Comparison of ENCODE assay signal across 15 cellular contexts in genomic region chr2:85237849-85238570, GRCh38.
DNase-seq lines count a peak whose midpoint lies in the region; ATAC-seq and TF ChIP-seq lines count a peak whose summit lies in the region.
"Had no signal": no experiment of that assay in that cellular context is flagged by ENCODE, and none has a peak within 500 bp of the region (broad histone marks: within the 10 kb centered on the region; RNA-seq: fewer than 3 reads in every experiment).

No MANE protein-coding gene starts in this region.

- peaks cover 2% of the 10 kb centered on the region for H3K27me3 Mint-ChIP-seq in neural crest cell (ENCODE audit: low read depth)
- peaks cover 23 to 29% of the 10 kb centered on the region in 2 donors for H3K27me3 Mint-ChIP-seq in T-cell
- peaks cover 41% of the 10 kb centered on the region for H3K27me3 Mint-ChIP-seq in CD4-positive, alpha-beta T cell

- no peaks in the 10 kb centered on the region for H3K27me3 ChIP-seq in foreskin keratinocyte
- H3K27me3 ChIP-seq in CD4-positive, alpha-beta T cell (ENCODE audit: control insufficient read depth, insufficient read depth, low read length), result no peaks in the 10 kb centered on the region
- H3K27me3 ChIP-seq: tibial artery had no signal

- H3K36me3 Mint-ChIP-seq in neural crest cell (ENCODE audit: low read depth), result no peaks in the 10 kb centered on the region
- no peaks in the 10 kb centered on the region for H3K36me3 Mint-ChIP-seq in T-cell
- no peaks in the 10 kb centered on the region for H3K36me3 Mint-ChIP-seq in CD4-positive, alpha-beta T cell (ENCODE audit: low read depth)

- no peak overlapping the region for H3K27ac ChIP-seq in foreskin keratinocyte
- H3K27ac ChIP-seq in CD4-positive, alpha-beta T cell (ENCODE audit: low read depth, low read length), result no peak overlapping the region
- H3K27ac ChIP-seq: tibial artery had no signal

- intact Hi-C loops in sciatic nerve (cut with DNase I), result no loop called here
- intact Hi-C loops in CD4-positive, alpha-beta T cell (cut with DNase I, micrococcal nuclease), result no loop called here

- DNase-seq in ELF-1 (ENCODE audit: low read depth, low spot score) (peak; percentile 84), NCI-H510A (lab: John Stamatoyannopoulos, UW) (peak; percentile 72), foreskin keratinocyte (peak; percentile 79 to 84), neural crest cell (ENCODE audit: low read depth, low spot score) (no peak), T-cell (no peak), sciatic nerve (ENCODE audit: low spot score) (no peak)
- no peak for DNase-seq in CD4-positive, alpha-beta T cell
- DNase-seq: amniotic stem cell; DND-41; NCI-H1694; stimulated activated CD4-positive, alpha-beta T cell treated with anti-CD3 and anti-CD28 coated beads, Interleukin-2, amount 100 ng/mL, for 24 hours; T1000; tibial artery had no signal

- H3K9me3 Mint-ChIP-seq in neural crest cell, result no peaks in the 10 kb centered on the region
- no peaks in the 10 kb centered on the region for H3K9me3 Mint-ChIP-seq in T-cell
- H3K9me3 Mint-ChIP-seq in CD4-positive, alpha-beta T cell, result no peaks in the 10 kb centered on the region
- H3K9me3 Mint-ChIP-seq: IgD-negative memory B cell had no signal

- no peak overlapping the region for H3K27ac Mint-ChIP-seq in neural crest cell (ENCODE audit: unreplicated experiment)
- no peak overlapping the region for H3K27ac Mint-ChIP-seq in T-cell
- no peak overlapping the region for H3K27ac Mint-ChIP-seq in CD4-positive, alpha-beta T cell

- TF ChIP-seq CTCF in foreskin keratinocyte (conservative IDR thresholded peaks at IDR 0.05) (peak; percentile 3), neural crest cell (conservative IDR thresholded peaks at IDR 0.05) (no peak)
- no peak for TF ChIP-seq CTCF in CD4-positive, alpha-beta T cell (IDR thresholded peaks at IDR 0.05)

- H3K9me3 ChIP-seq in CD4-positive, alpha-beta T cell (ENCODE audit: control insufficient read depth, low read length), result no peaks in the 10 kb centered on the region
- H3K9me3 ChIP-seq: tibial artery had no signal

- CTCF ChIA-PET in T-cell (lab: Charles Lee), result no interaction called here
- CTCF ChIA-PET in CD4-positive, alpha-beta T cell (lab: Charles Lee), result no interaction called here

- peaks cover 11% of the 10 kb centered on the region for H3K4me1 ChIP-seq in foreskin keratinocyte

- H3K4me1 Mint-ChIP-seq in neural crest cell, result peaks cover 79% of the 10 kb centered on the region
- peaks cover 5 to 17% (median 5%) of the 10 kb centered on the region in 3 donors for H3K4me1 Mint-ChIP-seq in T-cell
- peaks cover 4% of the 10 kb centered on the region for H3K4me1 Mint-ChIP-seq in CD4-positive, alpha-beta T cell (ENCODE audit: low read depth)

- POLR2A ChIA-PET in T-cell (lab: Charles Lee), result no interaction called here
- POLR2A ChIA-PET in CD4-positive, alpha-beta T cell (lab: Charles Lee), result interaction anchor here (0.6 kb wide), 1 partner anchor 44 kb away, joined by 3 read pairs; no protein-coding TSS in a partner anchor

- ATAC-seq in foreskin keratinocyte (peak; percentile 95), T-cell (replicated peaks in 1 of 4) (no peak), sciatic nerve (no peak), HG02884 (IDR thresholded peaks at IDR 0.05; ENCODE audit: unreplicated experiment) (no peak)
- no peak for ATAC-seq in CD4-positive, alpha-beta T cell (ENCODE audit: poor library complexity)

- peak overlapping the region; percentile 29 for H3K4me3 Mint-ChIP-seq in neural crest cell
- peak overlapping the region in 1 of 3 donors; percentile 8 for H3K4me3 Mint-ChIP-seq in T-cell
- no peak overlapping the region for H3K4me3 Mint-ChIP-seq in CD4-positive, alpha-beta T cell
- H3K4me3 Mint-ChIP-seq: IgD-negative memory B cell had no signal

Comparison
In these comparisons a context has a peak if more than half of its experiments do, and no peak if none do; other contexts are left out.
1. DNase-seq: peak in ELF-1 (single experiment), NCI-H510A (single experiment) and foreskin keratinocyte (2 of 2); none in neural crest cell (single experiment), T-cell (0 of 34), sciatic nerve (single experiment) and CD4-positive, alpha-beta T cell (0 of 10).